Comparison of ENCODE assay signal across 8 cellular contexts in the genomic region with DNA sequence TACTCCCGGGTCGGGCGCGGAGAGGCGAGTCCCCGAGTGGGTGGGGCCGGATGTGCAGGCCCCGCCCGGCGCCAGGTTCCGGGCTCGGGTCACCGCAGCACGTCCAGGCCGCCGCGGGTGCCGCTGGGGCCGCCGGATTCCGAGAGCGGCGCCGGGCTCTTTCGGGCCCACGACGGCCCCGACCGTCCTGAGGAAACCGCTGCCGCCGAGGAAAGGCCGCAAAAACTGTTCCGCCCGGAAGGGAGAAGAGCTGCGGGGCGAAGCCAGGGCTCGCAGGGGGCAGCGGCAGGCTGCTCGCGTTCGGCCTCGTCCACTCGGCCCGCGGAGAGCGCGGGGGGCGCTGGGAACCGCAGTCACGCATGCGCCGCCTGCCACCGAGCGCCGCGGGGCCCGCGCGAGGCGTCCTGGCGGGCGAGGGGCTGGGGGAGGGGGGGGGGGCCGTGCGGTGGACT. TPM values are rescaled to one million over a fixed set of nuclear protein-coding genes. Genes with fewer than 3 reads are reported as not detected.
A peak's percentile ranks its signal among the peaks of the same experiment; 100 is the strongest.
DNase-seq lines count a peak whose midpoint lies in the region; ATAC-seq and TF ChIP-seq lines count a peak whose summit lies in the region.

A gene (minus strand): TSS at position 342 of the 452 bp plus-strand sequence. CDS start 718 bp downstream, outside the sequence.

- no peaks in the 10 kb centered on the region for H3K36me3 ChIP-seq in mesendoderm (ENCODE audit: control insufficient read depth, insufficient read depth, low read length)

- peaks cover 31 to 52% of the 10 kb centered on the region in 2 donors for H3K4me1 Mint-ChIP-seq in effector memory CD8-positive, alpha-beta T cell (ENCODE audit: low read depth in 2 of 2)

- H3K79me2 ChIP-seq in mesendoderm (ENCODE audit: control insufficient read depth, insufficient read depth, low read length) = peaks cover 40% of the 10 kb centered on the region

- no peak within 1 kb of the TSS for H2BK15ac ChIP-seq in mesendoderm (replicated peaks; ENCODE audit: low read depth)

- H2AK5ac ChIP-seq in mesendoderm (ENCODE audit: low read length) = peak within 1 kb of the TSS; percentile 89

- H3K9me3 Mint-ChIP-seq in effector memory CD8-positive, alpha-beta T cell = no peaks in the 10 kb centered on the region

- H3K36me3 Mint-ChIP-seq in effector memory CD8-positive, alpha-beta T cell (ENCODE audit: insufficient read depth) = peaks cover 29% of the 10 kb centered on the region

- H3K18ac ChIP-seq in mesendoderm (ENCODE audit: low read length) = peak within 1 kb of the TSS; percentile 99

- peak within 1 kb of the TSS; percentile 100 for H4K8ac ChIP-seq in mesendoderm (ENCODE audit: low read depth, low read length)

- peak within 1 kb of the TSS; percentile 95 for H3K4ac ChIP-seq in mesendoderm (ENCODE audit: low read depth, low read length)

- peak in 13 of 14 donors; percentile 65 to 95 (median 85) for DNase-seq in C1 segment of cervical spinal cord (lab: John Stamatoyannopoulos, UW)
- DNase-seq in NCI-H82 treated with DMSO at 0.1 percent for 48 hours (lab: John Stamatoyannopoulos, UW; ENCODE audit: unreplicated experiment) = peak; percentile 66
- peak; percentile 64 to 76 (median 67) for DNase-seq in activated CD8-positive, alpha-beta memory T cell treated with anti-CD3 and anti-CD28 coated beads for 48 hours (ENCODE audit: low read depth in 2 of 3, low spot score in 2 of 3)
- DNase-seq in effector memory CD8-positive, alpha-beta T cell = peak; percentile 69 to 74 (median 70)
- peak; percentile 93 for DNase-seq in mesendoderm
- peak; percentile 74 for DNase-seq in stimulated activated CD8-positive, alpha-beta memory T cell treated with anti-CD3 and anti-CD28 coated beads, Interleukin-12 subunit alpha, Interleukin-12 subunit beta, amount 100 ng/mL, for 4 hours (ENCODE audit: low read depth)

- peak within 1 kb of the TSS; percentile 89 for H3K9ac ChIP-seq in mesendoderm (ENCODE audit: low read length)

- peak within 1 kb of the TSS; percentile 61 for H2BK120ac ChIP-seq in mesendoderm (ENCODE audit: low read depth, low read length)

- peak; percentile 94 for TF ChIP-seq POLR2A in GM19193 (IDR thresholded peaks at IDR 0.05; ENCODE audit: extremely low read depth, insufficient read depth, insufficient read length)

- H3K56ac ChIP-seq in mesendoderm (ENCODE audit: low read length) = peak within 1 kb of the TSS; percentile 93

- H3K4me2 ChIP-seq in mesendoderm (ENCODE audit: low read length) = peak within 1 kb of the TSS; percentile 98

- peaks cover 22% of the 10 kb centered on the region for H3K79me1 ChIP-seq in mesendoderm (ENCODE audit: low read length)

- peak within 1 kb of the TSS; percentile 98 for H3K27ac Mint-ChIP-seq in effector memory CD8-positive, alpha-beta T cell

- peak within 1 kb of the TSS; percentile 65 for H4K5ac ChIP-seq in mesendoderm (ENCODE audit: low read length)

- H3K27me3 ChIP-seq in mesendoderm (ENCODE audit: insufficient read depth, low read length, poor library complexity) = no peaks in the 10 kb centered on the region

- no peaks in the 10 kb centered on the region for H3K27me3 Mint-ChIP-seq in effector memory CD8-positive, alpha-beta T cell

- peak within 1 kb of the TSS; percentile 95 for H3K4me3 ChIP-seq in mesendoderm (ENCODE audit: low read length)

- peak within 1 kb of the TSS; percentile 100 for H3K27ac ChIP-seq in mesendoderm (ENCODE audit: low read depth, low read length)

- H3K4me3 Mint-ChIP-seq in effector memory CD8-positive, alpha-beta T cell = peak within 1 kb of the TSS; percentile 93 to 95

- H2BK5ac ChIP-seq in mesendoderm (ENCODE audit: low read length) = peak within 1 kb of the TSS; percentile 99

- peak; percentile 52 for ATAC-seq in HG03378 (IDR thresholded peaks at IDR 0.05; ENCODE audit: unreplicated experiment)
- ATAC-seq in effector memory CD8-positive, alpha-beta T cell (replicated peaks) = peak; percentile 83

- peaks cover 2% of the 10 kb centered on the region for H3K4me1 ChIP-seq in mesendoderm (ENCODE audit: control insufficient read depth, low read depth, low read length)

- WGBS in mesendoderm (ENCODE audit: extremely low coverage, insufficient coverage, low lambda C conversion rate) = no CpG with 5 or more reads among the region's 65 CpGs

- peak within 1 kb of the TSS; percentile 97 for H3K23ac ChIP-seq in mesendoderm (ENCODE audit: low read length)

RNA-seq across cellular contexts. Expression of the gene that starts here (rescaled TPM):
- 6.2 TPM for polyA plus RNA-seq in mesendoderm (2013, experiment 1 of 2)
- polyA plus RNA-seq in mesendoderm (2013, experiment 2 of 2) = 6.0 TPM

Comparison
In these comparisons a context has a peak if more than half of its experiments do, and no peak if none do; other contexts are left out.
1. Peak in every context shown above with its lines: DNase-seq, ATAC-seq, H3K4me3 ChIP-seq and H3K27ac ChIP-seq.